ENCODE assay signal across 1 cellular context in the genomic region with DNA sequence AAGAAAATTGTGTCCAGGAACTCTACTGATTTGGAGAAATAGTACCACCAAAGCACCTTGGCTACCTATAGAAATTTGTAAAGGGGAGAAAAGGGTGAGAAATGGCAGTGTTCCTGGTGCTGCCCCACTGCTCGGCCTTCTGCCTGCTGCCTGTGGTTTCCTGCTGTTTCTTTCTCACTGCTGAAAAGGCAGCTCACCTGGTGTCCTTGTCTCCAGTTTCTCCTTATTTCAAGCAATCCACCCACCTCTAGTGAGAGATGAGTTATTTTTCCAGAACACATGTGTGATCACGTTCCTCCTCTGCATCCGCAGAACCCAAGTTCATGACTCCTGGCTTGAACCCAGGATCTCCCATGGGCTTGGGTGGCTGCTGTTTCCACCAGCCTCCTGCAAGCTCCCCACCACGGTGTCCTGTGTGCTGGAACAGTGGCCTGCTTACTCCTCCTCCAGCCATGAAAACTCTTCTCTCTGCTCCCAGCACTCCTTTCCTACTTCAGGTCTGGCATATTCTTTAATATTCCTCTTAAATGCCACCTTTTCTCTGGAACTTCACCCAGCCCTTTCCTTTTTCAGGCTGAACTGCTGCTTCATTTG.
TF ChIP-seq lines count a peak whose summit lies in the region.

No MANE protein-coding gene starts in this region.

TF ChIP-seq in K562, 482 proteins besides CTCF, POLR2A, EP300 and RAD21:
- no peak for TF ChIP-seq NEUROD1 (IDR thresholded peaks at IDR 0.05; ENCODE audit: borderline replicate concordance, low read depth, low read length, partially characterized antibody)
- no peak for TF ChIP-seq SNRNP70 (optimal IDR thresholded peaks at IDR 0.05; ENCODE audit: low read depth, low read length)
- TF ChIP-seq, protein P1, sequence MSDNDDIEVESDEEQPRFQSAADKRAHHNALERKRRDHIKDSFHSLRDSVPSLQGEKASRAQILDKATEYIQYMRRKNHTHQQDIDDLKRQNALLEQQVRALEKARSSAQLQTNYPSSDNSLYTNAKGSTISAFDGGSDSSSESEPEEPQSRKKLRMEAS (CRISPR knock-in tag; IDR thresholded peaks at IDR 0.05), result no peak
- TF ChIP-seq BCL6 (CRISPR knock-in tag; IDR thresholded peaks at IDR 0.05), result no peak
- TF ChIP-seq THRB (CRISPR knock-in tag; conservative IDR thresholded peaks at IDR 0.05), result no peak
- no peak for TF ChIP-seq ZNF121 (CRISPR knock-in tag; conservative IDR thresholded peaks at IDR 0.05)
- TF ChIP-seq TEAD2 (tag; IDR thresholded peaks at IDR 0.05), result no peak
- TF ChIP-seq ARID2 (IDR thresholded peaks at IDR 0.05), result no peak
- TF ChIP-seq BRF1 (IDR thresholded peaks at IDR 0.05; ENCODE audit: borderline replicate concordance, extremely low read depth, insufficient read length), result no peak
- TF ChIP-seq FOXK2 (conservative IDR thresholded peaks at IDR 0.05 in 1 of 2, IDR thresholded peaks at IDR 0.05 in 1 of 2; ENCODE audit: low read depth in 2 of 2), result no peak
- no peak for TF ChIP-seq USF2 (CRISPR knock-in tag; IDR thresholded peaks at IDR 0.05)
- no peak for TF ChIP-seq ZNF57 (CRISPR knock-in tag; IDR thresholded peaks at IDR 0.05)
